ENCODE assay signal across 14 cellular contexts in genomic region chr3:76111808-76112207, GRCh38.
DNase-seq lines count a peak whose midpoint lies in the region; ATAC-seq and TF ChIP-seq lines count a peak whose summit lies in the region.
"Had no signal": no experiment of that assay in that cellular context is flagged by ENCODE, and none has a peak within 500 bp of the region (broad histone marks: within the 10 kb centered on the region; RNA-seq: fewer than 3 reads in every experiment).

No MANE protein-coding gene starts in this region.

- peak; percentile 41 for ATAC-seq in GM18868 (IDR thresholded peaks at IDR 0.05; ENCODE audit: unreplicated experiment)
- ATAC-seq in HG02763 (IDR thresholded peaks at IDR 0.05; ENCODE audit: unreplicated experiment): peak; percentile 67
- ATAC-seq: GM23338, K562 had no signal

- H3K4me3 ChIP-seq in OCI-LY3 (ENCODE audit: low read length): peak overlapping the region; percentile 14; the same call in 1 of the 2 replicates
- H3K4me3 ChIP-seq: GM23338, K562 had no signal

- no peak for TF ChIP-seq CTCF in OCI-LY3 (IDR thresholded peaks at IDR 0.05; ENCODE audit: low read depth, low read length)

- no peaks in the 10 kb centered on the region for H3K9me3 ChIP-seq in OCI-LY3 (ENCODE audit: insufficient read depth, low read length)

- no peaks in the 10 kb centered on the region for H3K79me2 ChIP-seq in OCI-LY3 (ENCODE audit: low read length)

- no peaks in the 10 kb centered on the region for H3K36me3 ChIP-seq in OCI-LY3 (replicated peaks; ENCODE audit: low read depth, low read length)

- H3K27ac ChIP-seq in OCI-LY3 (ENCODE audit: low read length): no peak overlapping the region
- H3K27ac ChIP-seq: C4-2B had no signal

- no peak overlapping the region for H3K9ac ChIP-seq in OCI-LY3 (ENCODE audit: low read length)

- peak overlapping the region; percentile 44 for H3K4me2 ChIP-seq in OCI-LY3 (ENCODE audit: low read length)
- H3K4me2 ChIP-seq: GM23338 had no signal

- peaks cover 21% of the 10 kb centered on the region for H3K4me1 ChIP-seq in OCI-LY3 (ENCODE audit: low read length)

- no peak overlapping the region for H2AFZ ChIP-seq in OCI-LY3 (ENCODE audit: low read depth, low read length)
- H2AFZ ChIP-seq: GM23338 had no signal

- H4K20me1 ChIP-seq in OCI-LY3 (ENCODE audit: insufficient read depth, low read length): no peaks in the 10 kb centered on the region

- H3K27me3 ChIP-seq in OCI-LY3 (ENCODE audit: low read depth, low read length): no peaks in the 10 kb centered on the region

- no peak for DNase-seq in SKM-1 (lab: John Stamatoyannopoulos, UW; ENCODE audit: unreplicated experiment)
- no peak for DNase-seq in mesenteric fat pad (ENCODE audit: low spot score)
- no peak for DNase-seq in OCI-M2 (lab: John Stamatoyannopoulos, UW; ENCODE audit: unreplicated experiment)
- DNase-seq: CD4-positive, alpha-beta memory T cell; DMS79; EL; H7; Karpas-422 had no signal
